8 cellular contexts compared by ENCODE assay signal in the genomic region with DNA sequence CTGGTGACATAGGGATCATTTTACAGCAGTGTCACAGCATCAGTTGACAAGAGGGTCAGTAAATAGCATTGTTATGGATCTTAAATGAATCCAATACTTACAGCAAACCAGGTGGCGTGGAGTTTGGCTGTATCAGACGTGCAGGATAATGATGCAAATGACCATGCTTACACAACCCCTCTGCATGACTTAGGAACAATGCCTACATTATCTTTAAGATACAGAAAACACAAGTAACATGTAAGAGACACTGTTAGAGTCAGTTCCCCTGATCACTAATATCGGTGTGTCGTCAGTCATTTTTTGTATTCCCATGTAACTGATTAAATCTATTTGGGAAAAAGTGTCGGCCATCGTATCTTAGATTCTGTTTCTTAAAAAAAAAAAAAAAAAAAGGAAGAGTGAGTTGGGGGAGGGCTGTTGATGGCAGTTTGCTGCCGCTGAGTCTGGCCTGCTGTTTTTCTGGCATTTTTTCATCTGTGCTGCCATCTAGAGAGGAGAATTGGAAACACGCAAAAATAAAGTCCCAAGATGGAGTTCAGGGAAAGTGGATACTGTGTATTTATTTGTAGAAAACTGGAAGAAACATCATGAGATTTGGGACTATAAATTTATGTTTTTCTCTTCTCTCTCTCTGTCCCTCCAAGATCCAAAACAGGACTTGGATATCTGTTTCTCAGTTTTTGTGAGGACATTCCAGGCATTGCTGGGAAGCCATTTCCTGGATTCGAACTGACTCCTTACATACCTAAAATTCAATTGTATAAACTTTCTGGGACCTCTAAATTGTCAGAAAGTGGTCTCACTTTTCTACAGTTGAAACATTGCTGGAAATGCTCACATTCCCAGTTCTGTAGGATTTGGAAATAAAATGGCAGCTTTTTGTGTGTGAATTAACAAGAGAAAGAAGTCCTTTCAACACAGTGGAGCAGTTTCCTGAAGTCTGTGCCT.
A peak's percentile ranks its signal among the peaks of the same experiment; 100 is the strongest.
DNase-seq lines count a peak whose midpoint lies in the region; TF ChIP-seq lines count a peak whose summit lies in the region.

No MANE protein-coding gene starts in this region.

- DNase-seq in stimulated activated CD4-positive, alpha-beta T cell treated with anti-CD3 and anti-CD28 coated beads, Interleukin-12 subunit alpha, Interleukin-12 subunit beta, amount 100 ng/mL, for 4 hours = peak; percentile 9
- no peak for DNase-seq in stimulated activated CD4-positive, alpha-beta T cell treated with anti-CD3 and anti-CD28 coated beads, Interleukin-4, amount 100 ng/mL, for 1 hour
- peak; percentile 61 for DNase-seq in HFF-Myc (ENCODE audit: extremely low read depth, low read depth)
- peak; percentile 87 for DNase-seq in NAMALWA (ENCODE audit: low spot score)
- peak; percentile 72 for DNase-seq in SK-N-DZ (ENCODE audit: low spot score)
- DNase-seq in caudate nucleus (lab: John Stamatoyannopoulos, UW) = peak in 35 of 61 donors; percentile 5 to 67 (median 21)
- peak; percentile 63 for DNase-seq in islet precursor cell
- peak; percentile 34 for DNase-seq in stimulated activated CD4-positive, alpha-beta T cell treated with anti-CD3 and anti-CD28 coated beads, Interleukin-15, amount 100 ng/mL, for 24 hours

- TF ChIP-seq CTCF in HFF-Myc (IDR thresholded peaks at IDR 0.05; ENCODE audit: low read depth, low read length, missing control alignments) = peak; percentile 57

- no peak overlapping the region for H3K4me3 ChIP-seq in HFF-Myc (replicated peaks; ENCODE audit: low read depth, low read length)

- H3K27ac ChIP-seq in caudate nucleus (ENCODE audit: low read depth, low read length) = peak overlapping the region; percentile 85
